14 cellular contexts compared by ENCODE assay signal in the genomic region with DNA sequence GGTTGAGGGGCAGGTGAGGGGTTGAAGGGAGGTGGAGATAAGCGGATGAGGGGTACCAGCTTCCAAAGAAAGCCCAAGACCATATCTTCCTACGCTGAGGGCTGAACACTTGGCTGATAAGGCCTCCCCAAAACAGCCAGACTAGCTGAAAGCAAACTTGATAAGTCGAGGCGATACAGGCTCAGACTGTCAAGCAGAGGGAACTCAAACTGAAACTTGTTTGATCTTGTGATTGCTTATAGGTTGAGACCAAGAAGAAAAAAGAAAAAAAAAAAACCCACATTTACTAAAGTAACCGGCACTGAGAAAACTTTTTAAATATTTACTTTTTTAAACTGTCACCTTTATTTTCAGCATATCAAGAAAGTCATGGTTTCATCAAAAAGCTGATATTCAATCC.
DNase-seq lines count a peak whose midpoint lies in the region; ATAC-seq and TF ChIP-seq lines count a peak whose summit lies in the region.
"Had no signal": no experiment of that assay in that cellular context is flagged by ENCODE, and none has a peak within 500 bp of the region (broad histone marks: within the 10 kb centered on the region; RNA-seq: fewer than 3 reads in every experiment).

No MANE protein-coding gene starts in this region.

- H4K20me1 ChIP-seq in osteoblast (ENCODE audit: insufficient read depth, low read length), result peaks cover 10% of the 10 kb centered on the region

- H3K4me1 Mint-ChIP-seq in CD4-positive, alpha-beta memory T cell, result peaks cover 40 to 70% (median 53%) of the 10 kb centered on the region in 4 donors
- peaks cover 59% of the 10 kb centered on the region for H3K4me1 Mint-ChIP-seq in activated T-helper 2 cell treated with anti-CD3 and anti-CD28 coated beads, Interferon-gamma antibody, Interleukin-2, Interleukin-4, amounts not matched to agents 10 μg/mL and 5 μg/mL and 100 μg/mL, durations not matched to agents 14 hours and 24 hours and 36 hours (ENCODE audit: low read depth)
- peaks cover 43 to 83% (median 78%) of the 10 kb centered on the region in 4 donors for H3K4me1 Mint-ChIP-seq in naive thymus-derived CD8-positive, alpha-beta T cell

- H3K9me3 Mint-ChIP-seq in CD4-positive, alpha-beta memory T cell, result no peaks in the 10 kb centered on the region
- no peaks in the 10 kb centered on the region for H3K9me3 Mint-ChIP-seq in activated T-helper 2 cell treated with anti-CD3 and anti-CD28 coated beads, Interferon-gamma antibody, Interleukin-2, Interleukin-4, amounts not matched to agents 10 μg/mL and 5 μg/mL and 100 μg/mL, durations not matched to agents 14 hours and 24 hours and 36 hours
- no peaks in the 10 kb centered on the region for H3K9me3 Mint-ChIP-seq in naive thymus-derived CD8-positive, alpha-beta T cell

- peak overlapping the region; percentile 81 to 94 (median 88) for H3K27ac Mint-ChIP-seq in CD4-positive, alpha-beta memory T cell
- H3K27ac Mint-ChIP-seq in activated T-helper 2 cell treated with anti-CD3 and anti-CD28 coated beads, Interferon-gamma antibody, Interleukin-2, Interleukin-4, amounts not matched to agents 10 μg/mL and 5 μg/mL and 100 μg/mL, durations not matched to agents 14 hours and 24 hours and 36 hours, result peak overlapping the region; percentile 86
- peak overlapping the region; percentile 88 to 97 (median 94) for H3K27ac Mint-ChIP-seq in naive thymus-derived CD8-positive, alpha-beta T cell

- no peak overlapping the region for H2AFZ ChIP-seq in osteoblast (ENCODE audit: low read length)

- H3K27me3 ChIP-seq in CD4-positive, alpha-beta memory T cell (ENCODE audit: insufficient read depth, low read length), result no peaks in the 10 kb centered on the region
- H3K27me3 ChIP-seq in osteoblast (ENCODE audit: insufficient read depth, low read length), result no peaks in the 10 kb centered on the region
- H3K27me3 ChIP-seq: SJSA1 had no signal

- no peak for TF ChIP-seq CTCF in osteoblast (IDR thresholded peaks at IDR 0.05; ENCODE audit: extremely low read depth, low read depth, low read length)

- H3K27me3 Mint-ChIP-seq in CD4-positive, alpha-beta memory T cell, result no peaks in the 10 kb centered on the region
- H3K27me3 Mint-ChIP-seq in activated T-helper 2 cell treated with anti-CD3 and anti-CD28 coated beads, Interferon-gamma antibody, Interleukin-2, Interleukin-4, amounts not matched to agents 10 μg/mL and 5 μg/mL and 100 μg/mL, durations not matched to agents 14 hours and 24 hours and 36 hours (ENCODE audit: low read depth), result no peaks in the 10 kb centered on the region
- H3K27me3 Mint-ChIP-seq in naive thymus-derived CD8-positive, alpha-beta T cell, result no peaks in the 10 kb centered on the region

- POLR2A ChIA-PET in CD4-positive, alpha-beta memory T cell (lab: Charles Lee; ENCODE audit: partially characterized antibody), result interaction anchor here (0.6 to 3.1 kb wide), 9 partner anchors 9 to 153 kb away, joined by 3 to 32 read pairs (median 5); no protein-coding TSS in a partner anchor
- POLR2A ChIA-PET in naive thymus-derived CD8-positive, alpha-beta T cell (lab: Charles Lee), result interaction anchor here (0.6 to 9.7 kb wide), 9 partner anchors 9 to 634 kb away, joined by 3 to 112 read pairs (median 3); a partner anchor contains a TSS

- peak overlapping the region; percentile 13 to 79 (median 56) for H3K4me3 Mint-ChIP-seq in CD4-positive, alpha-beta memory T cell
- peak overlapping the region; percentile 45 for H3K4me3 Mint-ChIP-seq in activated T-helper 2 cell treated with anti-CD3 and anti-CD28 coated beads, Interferon-gamma antibody, Interleukin-2, Interleukin-4, amounts not matched to agents 10 μg/mL and 5 μg/mL and 100 μg/mL, durations not matched to agents 14 hours and 24 hours and 36 hours (ENCODE audit: low read depth)
- H3K4me3 Mint-ChIP-seq in naive thymus-derived CD8-positive, alpha-beta T cell, result peak overlapping the region; percentile 50 to 77 (median 66)

- no peaks in the 10 kb centered on the region for H3K9me3 ChIP-seq in CD4-positive, alpha-beta memory T cell (ENCODE audit: control insufficient read depth in 1 of 2, low read length in 2 of 2)
- no peaks in the 10 kb centered on the region for H3K9me3 ChIP-seq in osteoblast (ENCODE audit: low read depth, low read length)
- H3K9me3 ChIP-seq: SJSA1 had no signal

- peak; percentile 55 for ATAC-seq in GM19351 (IDR thresholded peaks at IDR 0.05; ENCODE audit: unreplicated experiment)
- ATAC-seq in naive thymus-derived CD8-positive, alpha-beta T cell, result peak; percentile 78 to 86

- H3K4me1 ChIP-seq in CD4-positive, alpha-beta memory T cell (ENCODE audit: insufficient read depth, low read length), result peaks cover 72% of the 10 kb centered on the region
- H3K4me1 ChIP-seq in osteoblast (ENCODE audit: insufficient read depth, low read length), result no peaks in the 10 kb centered on the region

- H3K36me3 Mint-ChIP-seq in CD4-positive, alpha-beta memory T cell, result peaks cover 3 to 5% of the 10 kb centered on the region in 2 donors
- peaks cover 10% of the 10 kb centered on the region for H3K36me3 Mint-ChIP-seq in activated T-helper 2 cell treated with anti-CD3 and anti-CD28 coated beads, Interferon-gamma antibody, Interleukin-2, Interleukin-4, amounts not matched to agents 10 μg/mL and 5 μg/mL and 100 μg/mL, durations not matched to agents 14 hours and 24 hours and 36 hours (ENCODE audit: low read depth)
- peaks cover 0 to 1% (median 0%) of the 10 kb centered on the region in 3 donors for H3K36me3 Mint-ChIP-seq in naive thymus-derived CD8-positive, alpha-beta T cell

- H3K4me3 ChIP-seq in CD4-positive, alpha-beta memory T cell (ENCODE audit: low read length in 2 of 2), result no peak overlapping the region
- H3K4me3 ChIP-seq in osteoblast (ENCODE audit: insufficient read depth, low read length), result no peak overlapping the region
- H3K4me3 ChIP-seq: SJSA1 had no signal

- peak in 2 of 5 donors; percentile 30 to 39 for DNase-seq in CD4-positive, alpha-beta memory T cell
- DNase-seq in activated T-helper 2 cell treated with anti-CD3 and anti-CD28 coated beads, Interferon-gamma antibody, Interleukin-2, Interleukin-4, amounts not matched to agents 10 μg/mL and 5 μg/mL and 100 μg/mL, durations not matched to agents 14 hours and 24 hours and 36 hours (ENCODE audit: low spot score), result peak; percentile 44
- peak in 4 of 10 donors; percentile 31 to 54 (median 48) for DNase-seq in naive thymus-derived CD8-positive, alpha-beta T cell
- no peak for DNase-seq in osteoblast (ENCODE audit: insufficient read length, low spot score, missing footprints)
- DNase-seq in NCI-H1092 (lab: John Stamatoyannopoulos, UW), result no peak
- no peak for DNase-seq in iPS-NIHi7 (ENCODE audit: extremely low spot score)
- DNase-seq: activated gamma-delta T cell treated with Interleukin-2 at 50 U/mL for 16 hours; caudate nucleus; glutamatergic neuron; HCEC 1CT; NK-92 treated with Interleukin-12 subunit alpha and Interleukin-12 subunit beta, amount 100 ng/mL, for 24 hours had no signal

- peaks cover 18% of the 10 kb centered on the region for H3K79me2 ChIP-seq in osteoblast (ENCODE audit: insufficient read depth, low read length)

- peak overlapping the region; percentile 28 for H3K27ac ChIP-seq in CD4-positive, alpha-beta memory T cell (ENCODE audit: low read depth, low read length)
- no peak overlapping the region for H3K27ac ChIP-seq in osteoblast (ENCODE audit: low read depth, low read length)
- H3K27ac ChIP-seq: SJSA1, VCaP had no signal

- H3K4me2 ChIP-seq in osteoblast (ENCODE audit: insufficient read depth, low read length), result no peak overlapping the region

- CTCF ChIA-PET in CD4-positive, alpha-beta memory T cell (lab: Charles Lee; ENCODE audit: partially characterized antibody), result interaction anchor here (0.7 to 2.3 kb wide), 7 partner anchors 11 to 169 kb away, joined by 3 to 11 read pairs (median 4); no protein-coding TSS in a partner anchor

- no peaks in the 10 kb centered on the region for H3K36me3 ChIP-seq in CD4-positive, alpha-beta memory T cell (ENCODE audit: insufficient read depth, low read length)
- H3K36me3 ChIP-seq in osteoblast (ENCODE audit: insufficient read depth, low read length), result no peaks in the 10 kb centered on the region
- H3K36me3 ChIP-seq: SJSA1 had no signal

- intact Hi-C loops in CD4-positive, alpha-beta memory T cell (cut with micrococcal nuclease), result no loop called here
- intact Hi-C loops in activated T-helper 2 cell treated with anti-CD3 and anti-CD28 coated beads, Interferon-gamma antibody, Interleukin-2, Interleukin-4, amounts not matched to agents 10 μg/mL and 5 μg/mL and 100 μg/mL, durations not matched to agents 14 hours and 24 hours and 36 hours (cut with micrococcal nuclease), result loop anchor here (1.0 kb wide), 1 partner anchor 10 kb away; no protein-coding TSS in a partner anchor
